In the genomic region with DNA sequence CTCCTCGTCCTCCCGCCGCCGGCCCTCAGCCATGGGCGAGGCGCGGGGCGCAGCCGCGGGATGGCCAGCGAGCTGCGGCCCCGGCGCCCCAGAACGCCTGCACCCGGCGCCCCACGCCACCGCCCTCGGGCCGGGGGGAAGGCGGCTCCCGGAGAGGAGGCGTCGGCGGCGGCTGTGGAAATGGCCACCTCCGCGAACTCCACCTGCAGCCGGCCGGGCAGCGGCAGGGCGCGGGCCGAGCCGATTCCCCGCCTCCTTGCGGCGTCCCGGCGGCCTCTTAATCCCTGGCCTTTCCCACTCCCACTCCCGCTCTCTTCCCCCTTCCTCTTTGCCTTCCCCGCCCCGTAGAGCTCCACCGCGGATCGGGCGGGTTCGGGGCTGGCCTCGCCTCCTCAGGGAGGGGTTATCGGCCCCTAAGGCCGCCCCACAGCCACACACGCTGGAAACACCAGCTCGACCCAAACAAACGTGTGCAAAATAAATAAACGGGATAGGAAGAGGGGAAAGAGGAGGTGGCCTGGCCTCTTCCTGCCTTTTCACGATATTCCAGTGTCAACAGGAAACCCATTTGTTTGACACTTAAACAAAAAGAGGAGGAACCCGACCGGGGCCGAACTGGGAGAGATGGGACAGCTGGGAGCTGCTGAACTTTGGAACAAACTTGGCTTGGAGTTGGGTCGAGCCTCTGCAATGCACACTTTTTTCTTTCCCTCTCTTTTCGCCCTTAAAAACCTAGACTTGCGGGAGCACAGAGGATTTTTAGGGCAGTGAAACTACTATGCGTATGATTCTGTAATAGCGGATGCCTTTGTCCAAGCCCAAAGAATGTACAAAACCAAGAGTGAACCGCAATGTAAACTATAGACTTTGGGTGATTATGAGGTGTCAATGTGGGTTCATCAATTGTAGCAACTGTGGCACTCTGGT, we compare ENCODE assay signal across 8 cellular contexts. TPM values are rescaled to one million over a fixed set of nuclear protein-coding genes. Genes with fewer than 3 reads are reported as not detected.
DNase-seq lines count a peak whose midpoint lies in the region; ATAC-seq and TF ChIP-seq lines count a peak whose summit lies in the region.

A gene with protein sequence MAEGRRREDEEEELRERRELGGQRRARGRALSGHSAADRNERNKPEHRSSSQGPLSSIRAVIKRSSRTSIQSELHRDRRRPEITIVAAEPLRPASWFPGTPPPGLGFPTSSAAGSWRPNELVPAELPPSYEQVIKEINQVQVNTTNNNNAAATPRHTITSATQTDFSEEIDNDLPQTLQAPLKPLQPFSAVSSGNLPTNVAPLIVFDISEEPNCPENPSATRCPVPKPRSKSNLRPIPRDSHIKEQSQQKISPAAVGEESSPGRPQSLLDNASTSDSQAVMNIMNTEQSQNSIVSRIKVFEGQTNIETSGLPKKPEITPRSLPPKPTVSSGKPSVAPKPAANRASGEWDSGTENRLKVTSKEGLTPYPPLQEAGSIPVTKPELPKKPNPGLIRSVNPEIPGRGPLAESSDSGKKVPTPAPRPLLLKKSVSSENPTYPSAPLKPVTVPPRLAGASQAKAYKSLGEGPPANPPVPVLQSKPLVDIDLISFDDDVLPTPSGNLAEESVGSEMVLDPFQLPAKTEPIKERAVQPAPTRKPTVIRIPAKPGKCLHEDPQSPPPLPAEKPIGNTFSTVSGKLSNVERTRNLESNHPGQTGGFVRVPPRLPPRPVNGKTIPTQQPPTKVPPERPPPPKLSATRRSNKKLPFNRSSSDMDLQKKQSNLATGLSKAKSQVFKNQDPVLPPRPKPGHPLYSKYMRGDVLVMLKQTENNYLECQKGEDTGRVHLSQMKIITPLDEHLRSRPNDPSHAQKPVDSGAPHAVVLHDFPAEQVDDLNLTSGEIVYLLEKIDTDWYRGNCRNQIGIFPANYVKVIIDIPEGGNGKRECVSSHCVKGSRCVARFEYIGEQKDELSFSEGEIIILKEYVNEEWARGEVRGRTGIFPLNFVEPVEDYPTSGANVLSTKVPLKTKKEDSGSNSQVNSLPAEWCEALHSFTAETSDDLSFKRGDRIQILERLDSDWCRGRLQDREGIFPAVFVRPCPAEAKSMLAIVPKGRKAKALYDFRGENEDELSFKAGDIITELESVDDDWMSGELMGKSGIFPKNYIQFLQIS (minus strand): TSS at position 286 of the 927 bp plus-strand sequence. CDS start 253 bp downstream, at position 33.

- H3K27me3 ChIP-seq in NT2/D1 (ENCODE audit: insufficient read depth, insufficient read length) (no peaks in the 10 kb centered on the region), skeletal muscle tissue (ENCODE audit: control insufficient read depth in 3 of 3, insufficient read depth in 3 of 3, low read length in 3 of 3) (no peaks in the 10 kb centered on the region)

- H3K27ac ChIP-seq in skeletal muscle tissue (ENCODE audit: low read depth, low read length) = peak within 1 kb of the TSS; percentile 78

- no peak for TF ChIP-seq CTCF in choroid plexus epithelial cell (conservative IDR thresholded peaks at IDR 0.05; ENCODE audit: low read depth, low read length)

- no peak for ATAC-seq in HG03354 (IDR thresholded peaks at IDR 0.05; ENCODE audit: poor library complexity, severe bottlenecking, unreplicated experiment)

- H3K36me3 Mint-ChIP-seq in activated T-cell treated with anti-CD3 and anti-CD28 coated beads, Interleukin-2, amount 50 U/mL, for 24 hours (ENCODE audit: low read depth) = no peaks in the 10 kb centered on the region

- H3K4me1 ChIP-seq in NT2/D1 (ENCODE audit: insufficient read depth, insufficient read length) (no peaks in the 10 kb centered on the region), skeletal muscle tissue (ENCODE audit: control insufficient read depth in 3 of 3, insufficient read depth in 3 of 3, low read length in 3 of 3) (peaks cover 8 to 12% (median 9%) of the 10 kb centered on the region in 3 donors)

- H3K27ac Mint-ChIP-seq in activated T-cell treated with anti-CD3 and anti-CD28 coated beads, Interleukin-2, amount 50 U/mL, for 24 hours = no peak within 1 kb of the TSS

- H3K4me1 Mint-ChIP-seq in activated T-cell treated with anti-CD3 and anti-CD28 coated beads, Interleukin-2, amount 50 U/mL, for 24 hours (ENCODE audit: low read depth) = peaks cover 15% of the 10 kb centered on the region

- H3K9ac ChIP-seq in NT2/D1 (ENCODE audit: insufficient read length, low read depth) = peak within 1 kb of the TSS; percentile 80
- peak within 1 kb of the TSS; percentile 75 to 87 (median 81) for H3K9ac ChIP-seq in skeletal muscle tissue (ENCODE audit: low read depth in 1 of 3, low read length in 3 of 3)

- H3K4me3 Mint-ChIP-seq in activated T-cell treated with anti-CD3 and anti-CD28 coated beads, Interleukin-2, amount 50 U/mL, for 24 hours = peak within 1 kb of the TSS; percentile 75

- peak; percentile 31 for DNase-seq in activated T-cell treated with anti-CD3 and anti-CD28 coated beads, Interleukin-2, amount 50 U/mL, for 24 hours
- DNase-seq in activated T-cell treated with anti-CD3 and anti-CD28 coated beads, Interleukin-2, amount 50 U/mL, for 1 hour = no peak
- DNase-seq in NT2/D1 (ENCODE audit: low read depth, low spot score) = no peak
- DNase-seq in choroid plexus epithelial cell (ENCODE audit: low read depth) = peak; percentile 34
- peak; percentile 92 for DNase-seq in islet precursor cell
- no peak for DNase-seq in OCI-M2 (lab: John Stamatoyannopoulos, UW; ENCODE audit: unreplicated experiment)

- peaks cover under 1% of the 10 kb centered on the region for H3K9me3 Mint-ChIP-seq in activated T-cell treated with anti-CD3 and anti-CD28 coated beads, Interleukin-2, amount 50 U/mL, for 24 hours

- H3K9me3 ChIP-seq in NT2/D1 (ENCODE audit: insufficient read depth, low read length) (no peaks in the 10 kb centered on the region), skeletal muscle tissue (ENCODE audit: control insufficient read depth in 3 of 3, low read length in 3 of 3) (no peaks in the 10 kb centered on the region)

- H3K4me3 ChIP-seq in NT2/D1 (ENCODE audit: insufficient read length, low read depth) (peak within 1 kb of the TSS; percentile 59), choroid plexus epithelial cell (ENCODE audit: low read depth, low read length) (peak within 1 kb of the TSS; percentile 76), skeletal muscle tissue (ENCODE audit: low read length in 3 of 3) (peak within 1 kb of the TSS; percentile 78 to 87 (median 80))

- H3K27me3 Mint-ChIP-seq in activated T-cell treated with anti-CD3 and anti-CD28 coated beads, Interleukin-2, amount 50 U/mL, for 24 hours = peaks cover 64% of the 10 kb centered on the region

- H3K36me3 ChIP-seq in NT2/D1 (ENCODE audit: insufficient read depth, insufficient read length, low read length) (no peaks in the 10 kb centered on the region), skeletal muscle tissue (ENCODE audit: control insufficient read depth in 3 of 3, insufficient read depth in 3 of 3, low read length in 3 of 3) (no peaks in the 10 kb centered on the region)

RNA-seq across cellular contexts. Expression of the gene that starts here (rescaled TPM):
- 20.4 TPM for total RNA-seq in skeletal muscle tissue

Comparison
In these comparisons a context has a peak if more than half of its experiments do, and no peak if none do; other contexts are left out.
1. DNase-seq: peak in activated T-cell treated with anti-CD3 and anti-CD28 coated beads, Interleukin-2, amount 50 U/mL, for 24 hours (single experiment), choroid plexus epithelial cell (single experiment) and islet precursor cell (single experiment); none in activated T-cell treated with anti-CD3 and anti-CD28 coated beads, Interleukin-2, amount 50 U/mL, for 1 hour (single experiment), NT2/D1 (single experiment) and OCI-M2 (single experiment).
2. Peak in every context shown above with its lines, with median percentiles within 50 percentile points of each other: H3K4me3 ChIP-seq.